ENCODE assay signal across 16 cellular contexts in the genomic region with DNA sequence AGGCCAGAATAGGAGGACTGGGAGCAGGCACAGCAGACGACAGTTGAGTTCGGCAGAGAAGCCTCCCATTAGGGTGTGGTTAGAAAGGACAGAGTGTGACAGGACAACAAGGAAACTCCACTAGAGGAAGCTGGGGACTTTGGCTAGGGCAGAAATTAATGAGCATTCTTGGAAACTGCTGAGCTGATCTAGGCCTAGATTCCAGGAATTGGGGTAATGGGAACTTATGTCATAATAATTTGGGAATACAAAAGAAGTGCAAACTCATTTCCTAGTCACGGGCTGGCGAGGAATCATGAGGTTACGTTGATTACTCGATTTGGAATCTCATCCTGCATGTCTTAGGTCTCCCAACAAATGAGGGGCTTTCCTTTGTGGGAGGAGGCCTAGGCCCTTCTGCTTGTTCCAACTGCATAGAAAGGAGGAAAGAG.
DNase-seq lines count a peak whose midpoint lies in the region; ATAC-seq, FAIRE-seq and TF ChIP-seq lines count a peak whose summit lies in the region.
"Had no signal": no experiment of that assay in that cellular context is flagged by ENCODE, and none has a peak within 500 bp of the region (broad histone marks: within the 10 kb centered on the region; RNA-seq: fewer than 3 reads in every experiment).

No MANE protein-coding gene starts in this region.

- DNase-seq in MCF 10A (ENCODE audit: unreplicated experiment) (peak; percentile 81), mammary epithelial cell (no peak), endothelial cell of umbilical vein (ENCODE audit: low read depth, low spot score) (peak; percentile 30), mesenchymal stem cell (no peak), upper lobe of left lung (peak in 1 of 2 donors; percentile 25), dedifferentiated amniotic fluid mesenchymal stem cell (ENCODE audit: extremely low spot score) (no peak), cerebellum (ENCODE audit: low spot score) (no peak)
- DNase-seq: 8988T; immature natural killer cell; Kasumi-1; NCI-H2171 treated with DMSO at 0.1 percent for 48 hours; stimulated activated naive CD8-positive, alpha-beta T cell treated with anti-CD3 and anti-CD28 coated beads, Interleukin-15, Interleukin-2, amounts not matched to agents 100 U/mL and 50 U/mL, for 24 hours; T1000 had no signal

- no peaks in the 10 kb centered on the region for H3K9me3 Mint-ChIP-seq in MCF 10A (ENCODE audit: unreplicated experiment)

- in situ Hi-C loops in mammary epithelial cell (cut with MboI; ENCODE audit: low sequenced_read_pairs in 2 of 2) = no loop called here

- no peak overlapping the region for H3K4ac ChIP-seq in mesenchymal stem cell (ENCODE audit: low read depth in 1 of 2, low read length in 2 of 2)

- no peak overlapping the region for H4K91ac ChIP-seq in mesenchymal stem cell (ENCODE audit: low read length)

- no peak overlapping the region for H2BK12ac ChIP-seq in mesenchymal stem cell (ENCODE audit: low read length in 2 of 2)

- intact Hi-C loops in MCF 10A (cut with micrococcal nuclease) (no loop called here), mammary epithelial cell (cut with micrococcal nuclease) (no loop called here), endothelial cell of umbilical vein (cut with micrococcal nuclease) (no loop called here)

- WGBS in mammary epithelial cell (ENCODE audit: low coverage, missing lambda C conversion rate) = 89% methylated on average over 5 of the region's 6 CpGs
- 94% methylated on average over 6 of the region's 6 CpGs for WGBS in mesenchymal stem cell
- WGBS in upper lobe of left lung, 2 donors = 53 to 59% methylated on average over 6 of the region's 6 CpGs

- BruUV-seq in MCF 10A (replicated peaks; lab: Mats Ljungman, UMichigan) (no TSS peak), mammary epithelial cell (replicated peaks; lab: Mats Ljungman, UMichigan) (no TSS peak), endothelial cell of umbilical vein (replicated peaks; lab: Mats Ljungman, UMichigan) (no TSS peak)

- peak in 3 of 4 donors; percentile 43 to 59 (median 47) for TF ChIP-seq EP300 in upper lobe of left lung (IDR thresholded peaks at IDR 0.05)

- H3K27me3 Mint-ChIP-seq in MCF 10A (ENCODE audit: insufficient read depth, unreplicated experiment) = no peaks in the 10 kb centered on the region

- TF ChIP-seq POLR2A in endothelial cell of umbilical vein (IDR thresholded peaks at IDR 0.05; ENCODE audit: low read depth, low read length) (no peak), upper lobe of left lung (IDR thresholded peaks at IDR 0.05) (no peak)

- H3K36me3 ChIP-seq in mammary epithelial cell (ENCODE audit: insufficient read depth, low read length) (no peaks in the 10 kb centered on the region), endothelial cell of umbilical vein (ENCODE audit: control insufficient read depth in 2 of 2, extremely low read depth in 1 of 2, insufficient read depth in 2 of 2, low read length in 2 of 2) (no peaks in the 10 kb centered on the region), mesenchymal stem cell (ENCODE audit: control insufficient read depth in 1 of 2, insufficient read depth in 2 of 2, low read depth in 1 of 2, low read length in 2 of 2) (no peaks in the 10 kb centered on the region), upper lobe of left lung (no peaks in the 10 kb centered on the region)

- peak overlapping the region; percentile 67 for H3K27ac Mint-ChIP-seq in MCF 10A (ENCODE audit: low read depth, unreplicated experiment)
- H3K27ac Mint-ChIP-seq: immature natural killer cell had no signal

- peaks cover 7% of the 10 kb centered on the region for H3K36me3 Mint-ChIP-seq in MCF 10A (ENCODE audit: insufficient read depth, unreplicated experiment)
- H3K36me3 Mint-ChIP-seq: immature natural killer cell had no signal

- H3K9me1 ChIP-seq in endothelial cell of umbilical vein (replicated peaks; ENCODE audit: control insufficient read depth, extremely low read depth, insufficient read depth, low read length) = no peaks in the 10 kb centered on the region

- POLR2A ChIA-PET in MCF 10A (lab: Yijun Ruan, JAX) (interaction anchor here (1.9 kb wide), 1 partner anchor 65 kb away, joined by 13 read pairs; no protein-coding TSS in a partner anchor), endothelial cell of umbilical vein (lab: Charles Lee) (no interaction called here)

- no peaks in the 10 kb centered on the region for H3K27me3 ChIP-seq in mammary epithelial cell (ENCODE audit: insufficient read depth, low read length)
- no peaks in the 10 kb centered on the region for H3K27me3 ChIP-seq in endothelial cell of umbilical vein (ENCODE audit: control insufficient read depth in 2 of 2, insufficient read depth in 2 of 2, low read length in 2 of 2)
- H3K27me3 ChIP-seq in mesenchymal stem cell (ENCODE audit: control insufficient read depth in 1 of 2, insufficient read depth in 1 of 2, low read length in 2 of 2) = no peaks in the 10 kb centered on the region
- H3K27me3 ChIP-seq in upper lobe of left lung = no peaks in the 10 kb centered on the region

- H3K4me3 ChIP-seq in mammary epithelial cell (replicated peaks in 1 of 3; ENCODE audit: insufficient read depth in 1 of 3, low read depth in 2 of 3, low read length in 3 of 3) (no peak overlapping the region), endothelial cell of umbilical vein (replicated peaks in 1 of 3; ENCODE audit: insufficient read depth in 1 of 3, low read depth in 1 of 3, low read length in 3 of 3) (no peak overlapping the region), mesenchymal stem cell (ENCODE audit: insufficient read depth in 1 of 2, low read depth in 1 of 2, low read length in 2 of 2) (no peak overlapping the region), upper lobe of left lung (no peak overlapping the region)
- H3K4me3 ChIP-seq: GM12878 had no signal

- H2AFZ ChIP-seq in mammary epithelial cell (ENCODE audit: low read depth, low read length) (no peak overlapping the region), endothelial cell of umbilical vein (ENCODE audit: low read depth, low read length) (peak overlapping the region; percentile 9), mesenchymal stem cell (ENCODE audit: low read depth, low read length) (no peak overlapping the region)

- H2BK5ac ChIP-seq in mesenchymal stem cell (ENCODE audit: low read depth, low read length, poor library complexity, severe bottlenecking) = no peak overlapping the region

- H3K9me3 ChIP-seq in mammary epithelial cell (replicated peaks; ENCODE audit: insufficient read depth, low read length) (no peaks in the 10 kb centered on the region), endothelial cell of umbilical vein (replicated peaks; ENCODE audit: control insufficient read depth, insufficient read depth, low read length) (no peaks in the 10 kb centered on the region), mesenchymal stem cell (ENCODE audit: control insufficient read depth, low read length) (no peaks in the 10 kb centered on the region), upper lobe of left lung (no peaks in the 10 kb centered on the region)

- TF ChIP-seq CTCF in MCF 10A (IDR thresholded peaks at IDR 0.05; ENCODE audit: unreplicated experiment) (no peak), mammary epithelial cell (conservative IDR thresholded peaks at IDR 0.05 in 1 of 2, IDR thresholded peaks at IDR 0.05 in 1 of 2; ENCODE audit: extremely low read depth in 1 of 2, insufficient read depth in 1 of 2, low read depth in 1 of 2, low read length in 2 of 2) (no peak), endothelial cell of umbilical vein (IDR thresholded peaks at IDR 0.05; ENCODE audit: extremely low read depth in 1 of 2, insufficient read depth in 1 of 2, low read depth in 1 of 2, low read length in 2 of 2) (no peak), upper lobe of left lung (IDR thresholded peaks at IDR 0.05) (no peak)

- H3K18ac ChIP-seq in mesenchymal stem cell (ENCODE audit: low read depth in 1 of 2, low read length in 2 of 2) = no peak overlapping the region

- ATAC-seq in upper lobe of left lung (ENCODE audit: low FRiP score in 2 of 2) (peak in 1 of 2 donors; percentile 82), GM18511 (IDR thresholded peaks at IDR 0.05; ENCODE audit: unreplicated experiment) (no peak)
- ATAC-seq: GM12878; stimulated activated naive CD8-positive, alpha-beta T cell treated with anti-CD3 and anti-CD28 coated beads, Interleukin-15, Interleukin-2, amounts not matched to agents 100 U/mL and 50 U/mL, for 24 hours had no signal

- no peak for FAIRE-seq in endothelial cell of umbilical vein (lab: Jason Lieb, UNC)
- FAIRE-seq: GM12878 had no signal

- peaks cover 22% of the 10 kb centered on the region for H3K4me1 ChIP-seq in mammary epithelial cell (ENCODE audit: insufficient read depth, low read length)
- peaks cover 15% of the 10 kb centered on the region for H3K4me1 ChIP-seq in endothelial cell of umbilical vein (ENCODE audit: control insufficient read depth, extremely low read depth, insufficient read depth, low read length)
- H3K4me1 ChIP-seq in mesenchymal stem cell (ENCODE audit: control insufficient read depth, insufficient read depth, low read depth, low read length) = peaks cover 2% of the 10 kb centered on the region
- peaks cover 0 to 12% (median 3%) of the 10 kb centered on the region in 4 donors for H3K4me1 ChIP-seq in upper lobe of left lung

- H3K9ac ChIP-seq in mammary epithelial cell (ENCODE audit: insufficient read depth, low read length) (no peak overlapping the region), endothelial cell of umbilical vein (replicated peaks; ENCODE audit: extremely low read depth, insufficient read depth, low read length) (no peak overlapping the region), mesenchymal stem cell (ENCODE audit: low read length) (peak overlapping the region; percentile 64)

- no peak overlapping the region for H3K23ac ChIP-seq in mesenchymal stem cell (ENCODE audit: low read length in 2 of 2)

- H3K4me3 Mint-ChIP-seq in MCF 10A (ENCODE audit: unreplicated experiment) = no peak overlapping the region
- H3K4me3 Mint-ChIP-seq: immature natural killer cell, neural crest cell had no signal

- no peak overlapping the region for H3K14ac ChIP-seq in mesenchymal stem cell (ENCODE audit: low read length in 2 of 2)

- H2BK120ac ChIP-seq in mesenchymal stem cell (ENCODE audit: low read depth, low read length) = no peak overlapping the region

- H3K27ac ChIP-seq in mammary epithelial cell (ENCODE audit: insufficient read depth, low read depth, low read length) (no peak overlapping the region), endothelial cell of umbilical vein (ENCODE audit: insufficient read depth, low read depth, low read length) (no peak overlapping the region), mesenchymal stem cell (ENCODE audit: low read length, poor library complexity, severe bottlenecking) (no peak overlapping the region), upper lobe of left lung (peak overlapping the region; percentile 8 to 58 (median 52))

- no peaks in the 10 kb centered on the region for H4K20me1 ChIP-seq in mammary epithelial cell (ENCODE audit: insufficient read depth, low read length)
- H4K20me1 ChIP-seq in endothelial cell of umbilical vein (replicated peaks; ENCODE audit: control insufficient read depth, extremely low read depth, insufficient read depth, low read length) = no peaks in the 10 kb centered on the region

- dilution Hi-C loops in mammary epithelial cell (cut with HindIII; ENCODE audit: low sequenced_read_pairs) (no loop called here), endothelial cell of umbilical vein (cut with MboI; ENCODE audit: extremely low pct_ligation_motif_present, low sequenced_read_pairs) (no loop called here)

- peaks cover 46% of the 10 kb centered on the region for H3K4me1 Mint-ChIP-seq in MCF 10A (ENCODE audit: insufficient read depth, unreplicated experiment)
- H3K4me1 Mint-ChIP-seq: immature natural killer cell, neural crest cell had no signal

- no peaks in the 10 kb centered on the region for H3K79me1 ChIP-seq in mesenchymal stem cell (replicated peaks; ENCODE audit: low read length, poor library complexity, severe bottlenecking)

- H2AK5ac ChIP-seq in mesenchymal stem cell (ENCODE audit: low read length, severe bottlenecking) = no peak overlapping the region

- CTCF ChIA-PET in MCF 10A (lab: Yijun Ruan, JAX) = interaction anchor here (0.5 to 2.2 kb wide), 3 partner anchors 28 to 392 kb away, joined by 3 to 9 read pairs (median 3); no protein-coding TSS in a partner anchor
- CTCF ChIA-PET in mammary epithelial cell (lab: Charles Lee; ENCODE audit: low non-redundant PET) = no interaction called here
- CTCF ChIA-PET in endothelial cell of umbilical vein (lab: Charles Lee) = interaction anchor here (2.4 to 2.5 kb wide), 2 partner anchors 58 to 73 kb away, joined by 6 to 31 read pairs; no protein-coding TSS in a partner anchor

- H3K79me2 ChIP-seq in mammary epithelial cell (ENCODE audit: insufficient read depth, low read length) (no peaks in the 10 kb centered on the region), endothelial cell of umbilical vein (ENCODE audit: control insufficient read depth, insufficient read depth, low read length) (no peaks in the 10 kb centered on the region)

- no peak overlapping the region for H4K8ac ChIP-seq in mesenchymal stem cell (ENCODE audit: low read length)

- no peak overlapping the region for H2BK15ac ChIP-seq in mesenchymal stem cell (ENCODE audit: low read depth, poor library complexity, severe bottlenecking)

- no peak overlapping the region for H3K4me2 ChIP-seq in mammary epithelial cell (ENCODE audit: insufficient read depth, low read depth, low read length)
- no peak overlapping the region for H3K4me2 ChIP-seq in endothelial cell of umbilical vein (ENCODE audit: insufficient read depth, low read length)
- H3K4me2 ChIP-seq in mesenchymal stem cell (ENCODE audit: low read length, poor library complexity, severe bottlenecking) = no peak overlapping the region

Comparison
In these comparisons a context has a peak if more than half of its experiments do, and no peak if none do; other contexts are left out.
1. DNase-seq: peak in MCF 10A (single experiment) and endothelial cell of umbilical vein (single experiment); none in mammary epithelial cell (single experiment), mesenchymal stem cell (single experiment), dedifferentiated amniotic fluid mesenchymal stem cell (single experiment) and cerebellum (single experiment).
2. H3K27ac ChIP-seq: peak in upper lobe of left lung (4 of 4); none in mammary epithelial cell (single experiment), endothelial cell of umbilical vein (single experiment) and mesenchymal stem cell (single experiment).